1 cellular context compared by ENCODE assay signal in genomic region chr6:135261872-135262725, GRCh38.
TF ChIP-seq lines count a peak whose summit lies in the region.

No MANE protein-coding gene starts in this region.

TF ChIP-seq in WTC11, 78 proteins besides CTCF, POLR2A, EP300 and RAD21 (continued from another document):
- no peak for TF ChIP-seq MAX (CRISPR knock-in tag; IDR thresholded peaks at IDR 0.05)
- no peak for TF ChIP-seq E2F5 (CRISPR knock-in tag; IDR thresholded peaks at IDR 0.05)
